8 cellular contexts compared by ENCODE assay signal in genomic region chrX:7996414-7996813, GRCh38.
DNase-seq lines count a peak whose midpoint lies in the region; ATAC-seq and TF ChIP-seq lines count a peak whose summit lies in the region.

No MANE protein-coding gene starts in this region.

- H3K9me3 ChIP-seq in Caco-2 (no peaks in the 10 kb centered on the region), WERI-Rb-1 (ENCODE audit: severe bottlenecking) (peaks cover 5% of the 10 kb centered on the region), gastrocnemius medialis (no peaks in the 10 kb centered on the region)

- H3K27me3 ChIP-seq in Caco-2 (replicated peaks; ENCODE audit: control insufficient read depth, insufficient read depth, low read length) (no peaks in the 10 kb centered on the region), WERI-Rb-1 (ENCODE audit: insufficient read depth, low read depth, severe bottlenecking) (no peaks in the 10 kb centered on the region), foreskin keratinocyte (no peaks in the 10 kb centered on the region), gastrocnemius medialis (no peaks in the 10 kb centered on the region)

- DNase-seq in Caco-2 (peak in 1 of 2 experiments; percentile 21), NB4 (ENCODE audit: low read depth) (peak; percentile 50), WERI-Rb-1 (peak; percentile 34), foreskin keratinocyte (peak in 1 of 2 donors; percentile 7), gastrocnemius medialis (no peak), mesenteric fat pad (ENCODE audit: low spot score) (no peak)

- TF ChIP-seq POLR2A in NB4 (IDR thresholded peaks at IDR 0.05; ENCODE audit: extremely low read depth, insufficient read length) (no peak), gastrocnemius medialis (IDR thresholded peaks at IDR 0.05) (no peak)

- H3K36me3 Mint-ChIP-seq in Caco-2 (ENCODE audit: insufficient read depth, unreplicated experiment) = no peaks in the 10 kb centered on the region

- H3K4me3 Mint-ChIP-seq in Caco-2 (ENCODE audit: unreplicated experiment) = no peak overlapping the region

- TF ChIP-seq CTCF in Caco-2 (IDR thresholded peaks at IDR 0.05; ENCODE audit: insufficient read depth in 1 of 2, low read depth in 1 of 2, low read length in 1 of 2, severe bottlenecking in 1 of 2, unreplicated experiment in 1 of 2) = peak; percentile 36 to 39
- TF ChIP-seq CTCF in NB4 (IDR thresholded peaks at IDR 0.05; ENCODE audit: low read depth, low read length) = peak; percentile 17
- peak; percentile 29; the same call in 1 of the 2 replicates for TF ChIP-seq CTCF in WERI-Rb-1 (IDR thresholded peaks at IDR 0.05; ENCODE audit: low read depth, low read length)
- TF ChIP-seq CTCF in foreskin keratinocyte (conservative IDR thresholded peaks at IDR 0.05) = peak; percentile 71
- peak; percentile 38 to 54 (median 42) for TF ChIP-seq CTCF in gastrocnemius medialis (IDR thresholded peaks at IDR 0.05 in 4 of 5, conservative IDR thresholded peaks at IDR 0.05 in 1 of 5)

- H3K4me1 ChIP-seq in Caco-2 = no peaks in the 10 kb centered on the region
- H3K4me1 ChIP-seq in foreskin keratinocyte = no peaks in the 10 kb centered on the region
- H3K4me1 ChIP-seq in gastrocnemius medialis = no peaks in the 10 kb centered on the region

- H3K4me1 Mint-ChIP-seq in Caco-2 (ENCODE audit: low read depth, unreplicated experiment) = no peaks in the 10 kb centered on the region

- no peak overlapping the region for H3K27ac Mint-ChIP-seq in Caco-2 (ENCODE audit: unreplicated experiment)

- in situ Hi-C loops in gastrocnemius medialis (cut with MboI; ENCODE audit: low sequenced_read_pairs in 4 of 4) = loop anchor here (10.0 to 25.0 kb wide), 3 partner anchors 738 to 748 kb away; partner anchors contain the start of gene ANOS1 (in 3 of the 4)

- CTCF ChIA-PET in Caco-2 (lab: Charles Lee) = no interaction called here

- H3K36me3 ChIP-seq in Caco-2 (ENCODE audit: control insufficient read depth, insufficient read depth, low read length) = no peaks in the 10 kb centered on the region
- H3K36me3 ChIP-seq in WERI-Rb-1 = no peaks in the 10 kb centered on the region
- no peaks in the 10 kb centered on the region for H3K36me3 ChIP-seq in gastrocnemius medialis

- intact Hi-C loops in Caco-2 (cut with micrococcal nuclease; ENCODE audit: unreplicated experiment) (loop anchor here (2.0 to 10.0 kb wide), 3 partner anchors 241 to 742 kb away; no protein-coding TSS in a partner anchor), gastrocnemius medialis (cut with DNase I; ENCODE audit: low total_unique reads) (loop anchor here (5.0 to 10.0 kb wide), 3 partner anchors 368 to 821 kb away; no protein-coding TSS in a partner anchor)

- no peaks in the 10 kb centered on the region for H3K27me3 Mint-ChIP-seq in Caco-2 (ENCODE audit: insufficient read depth, unreplicated experiment)

- H3K27ac ChIP-seq in WERI-Rb-1 = no peak overlapping the region
- H3K27ac ChIP-seq in foreskin keratinocyte = no peak overlapping the region
- H3K27ac ChIP-seq in gastrocnemius medialis = no peak overlapping the region

- ATAC-seq in GM18868 (IDR thresholded peaks at IDR 0.05; ENCODE audit: unreplicated experiment) (peak; percentile 62), foreskin keratinocyte (no peak), gastrocnemius medialis (peak in 1 of 2 donors; percentile 39), HG02798 (IDR thresholded peaks at IDR 0.05; ENCODE audit: poor library complexity, unreplicated experiment) (no peak)

- POLR2A ChIA-PET in Caco-2 (lab: Charles Lee) = no interaction called here

- H3K9me3 Mint-ChIP-seq in Caco-2 (ENCODE audit: unreplicated experiment) = no peaks in the 10 kb centered on the region

- H3K4me3 ChIP-seq in Caco-2 (ENCODE audit: low read depth, low read length) (no peak overlapping the region), NB4 (ENCODE audit: low read depth, low read length) (no peak overlapping the region), WERI-Rb-1 (ENCODE audit: low read depth, low read length) (no peak overlapping the region), gastrocnemius medialis (no peak overlapping the region)

- no TSS peak for BruUV-seq in Caco-2 (replicated peaks; lab: Mats Ljungman, UMichigan)

Comparison
In these comparisons a context has a peak if more than half of its experiments do, and no peak if none do; other contexts are left out.
1. DNase-seq: peak in NB4 (single experiment) and WERI-Rb-1 (single experiment); none in gastrocnemius medialis (0 of 2) and mesenteric fat pad (single experiment).
2. CTCF ChIP-seq: peak in every context shown above with its lines; median percentile 71 in foreskin keratinocyte; 42 in gastrocnemius medialis; 38 in Caco-2; 29 in WERI-Rb-1; 17 in NB4.